Comparison of ENCODE assay signal across 2 cellular contexts in genomic region chr14:94144765-94145164, GRCh38.
TF ChIP-seq lines count a peak whose summit lies in the region.

No MANE protein-coding gene starts in this region.

TF ChIP-seq in HCT116, 20 proteins besides CTCF, POLR2A, EP300 and RAD21:
- TF ChIP-seq EZH2phosphoT487 (IDR thresholded peaks at IDR 0.05; ENCODE audit: borderline replicate concordance) (no peak), POLR2AphosphoS5 (IDR thresholded peaks at IDR 0.05; ENCODE audit: low read depth, low read length) (peak; percentile 60), EGR1 (IDR thresholded peaks at IDR 0.05; ENCODE audit: low read depth) (no peak), CEBPB (IDR thresholded peaks at IDR 0.05; ENCODE audit: low read depth) (peak; percentile 69; the same call in 1 of the 2 replicates)

TF ChIP-seq in WTC11, 78 proteins besides CTCF, POLR2A, EP300 and RAD21:
- peak; percentile 96 for TF ChIP-seq GABPB1 (CRISPR knock-in tag; IDR thresholded peaks at IDR 0.05)
- no peak for TF ChIP-seq NR1H2 (CRISPR knock-in tag; IDR thresholded peaks at IDR 0.05)
- peak; percentile 82 for TF ChIP-seq USF1 (CRISPR knock-in tag; IDR thresholded peaks at IDR 0.05)
- peak; percentile 80; the same call in 1 of the 2 replicates for TF ChIP-seq MAX (CRISPR knock-in tag; IDR thresholded peaks at IDR 0.05)
- TF ChIP-seq USF2 (CRISPR knock-in tag; IDR thresholded peaks at IDR 0.05) = peak; percentile 88
- TF ChIP-seq ZNF671 (CRISPR knock-in tag; IDR thresholded peaks at IDR 0.05) = no peak
- 0 out of 2 replicates have a peak, but pooled peaks have one; percentile 71 for TF ChIP-seq FOXK1 (CRISPR knock-in tag; IDR thresholded peaks at IDR 0.05)
- peak; percentile 65; the same call in 1 of the 2 replicates for TF ChIP-seq FOXP4 (CRISPR knock-in tag; IDR thresholded peaks at IDR 0.05)
- TF ChIP-seq ETV6 (CRISPR knock-in tag; IDR thresholded peaks at IDR 0.05) = peak; percentile 53; the same call in 1 of the 2 replicates
- no peak for TF ChIP-seq ZNF416 (CRISPR knock-in tag; IDR thresholded peaks at IDR 0.05)
